ENCODE assay signal across 18 cellular contexts in the genomic region with DNA sequence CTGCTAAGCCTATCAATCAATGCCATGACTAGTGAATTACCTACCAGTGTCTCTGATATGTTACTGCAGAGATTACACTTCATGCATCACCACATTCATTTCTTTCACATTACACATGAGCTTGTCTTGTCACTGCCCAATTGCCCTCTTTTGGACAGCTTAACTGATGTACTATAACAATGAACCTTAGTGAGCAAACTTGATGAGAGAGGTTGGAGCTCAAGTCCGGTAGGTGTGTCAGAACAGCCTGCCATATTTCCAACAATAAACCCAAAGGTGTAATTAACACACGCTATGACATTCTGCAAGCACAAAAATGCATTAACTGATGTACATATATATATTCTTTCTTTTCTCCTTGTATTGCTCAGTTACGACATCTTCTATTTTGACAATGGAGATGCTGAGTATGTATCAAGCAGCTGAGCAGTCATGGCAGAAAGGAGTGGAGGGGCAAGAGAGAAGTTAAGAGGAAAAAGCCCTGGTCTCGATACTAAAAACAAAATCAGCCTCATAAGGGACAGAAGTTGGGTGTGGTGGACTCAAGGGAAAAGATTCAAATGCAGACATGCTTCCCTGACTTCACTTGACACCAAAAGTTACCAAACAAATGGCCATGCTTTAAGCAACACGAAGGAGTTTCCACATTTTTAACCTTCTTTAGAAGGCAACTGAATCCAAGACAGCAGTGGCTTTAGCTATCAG.
DNase-seq lines count a peak whose midpoint lies in the region; FAIRE-seq and TF ChIP-seq lines count a peak whose summit lies in the region.
"Had no signal": no experiment of that assay in that cellular context is flagged by ENCODE, and none has a peak within 500 bp of the region (broad histone marks: within the 10 kb centered on the region; RNA-seq: fewer than 3 reads in every experiment).

No MANE protein-coding gene starts in this region.

- FAIRE-seq in bronchial epithelial cell (lab: Jason Lieb, UNC), result peak; percentile 28
- FAIRE-seq: A204.1 had no signal

- H3K4me3 Mint-ChIP-seq in activated CD4-positive, alpha-beta T cell treated with anti-CD3 and anti-CD28 coated beads, Interleukin-2, amount 10 ng/mL, durations not matched to agents 24 days and 14 days, result peak overlapping the region; percentile 49
- peak overlapping the region; percentile 22 to 92 (median 65) for H3K4me3 Mint-ChIP-seq in IgD-negative memory B cell
- H3K4me3 Mint-ChIP-seq: central memory CD8-positive, alpha-beta T cell; neural crest cell had no signal

- TF ChIP-seq CTCF in bronchial epithelial cell (IDR thresholded peaks at IDR 0.05; ENCODE audit: insufficient read depth, low read length, severe bottlenecking), result no peak
- no peak for TF ChIP-seq CTCF in neutrophil (IDR thresholded peaks at IDR 0.05)

- DNase-seq in activated CD4-positive, alpha-beta T cell treated with anti-CD3 and anti-CD28 coated beads, Interleukin-2, amount 10 ng/mL, durations not matched to agents 24 days and 14 days, result no peak
- no peak for DNase-seq in activated CD4-positive, alpha-beta T cell treated with anti-CD3 and anti-CD28 coated beads for 1 hour
- DNase-seq in bronchial epithelial cell (ENCODE audit: low read depth) (no peak), iPS-NIHi7 (ENCODE audit: extremely low spot score) (no peak), amygdala (lab: John Stamatoyannopoulos, UW) (no peak), NCI-H2196 treated with DMSO at 0.1 percent for 48 hours (lab: John Stamatoyannopoulos, UW; ENCODE audit: unreplicated experiment) (no peak)
- DNase-seq: foreskin melanocyte, lower lobe of right lung, NCI-H1436, NCI-H524, OCI-M1 had no signal

- peaks cover 5% of the 10 kb centered on the region for H3K9me3 Mint-ChIP-seq in activated CD4-positive, alpha-beta T cell treated with anti-CD3 and anti-CD28 coated beads, Interleukin-2, amount 10 ng/mL, durations not matched to agents 24 days and 14 days
- H3K9me3 Mint-ChIP-seq in IgD-negative memory B cell, result no peaks in the 10 kb centered on the region
- H3K9me3 Mint-ChIP-seq: central memory CD8-positive, alpha-beta T cell; neural crest cell had no signal

- peaks cover 11 to 24% of the 10 kb centered on the region in 2 experiments for H3K4me1 ChIP-seq in neutrophil (ENCODE audit: control insufficient read depth in 1 of 2, insufficient read depth in 1 of 2, low read depth in 1 of 2, low read length in 1 of 2)

- H3K4me1 Mint-ChIP-seq in activated CD4-positive, alpha-beta T cell treated with anti-CD3 and anti-CD28 coated beads, Interleukin-2, amount 10 ng/mL, durations not matched to agents 24 days and 14 days, result peaks cover 54% of the 10 kb centered on the region
- H3K4me1 Mint-ChIP-seq in IgD-negative memory B cell, result peaks cover 50 to 71% (median 57%) of the 10 kb centered on the region in 3 donors

- H3K36me3 ChIP-seq in bronchial epithelial cell (ENCODE audit: control insufficient read depth, insufficient read depth, low read length), result peaks cover 13% of the 10 kb centered on the region
- peaks cover 42% of the 10 kb centered on the region for H3K36me3 ChIP-seq in neutrophil

- intact Hi-C loops in activated CD4-positive, alpha-beta T cell treated with anti-CD3 and anti-CD28 coated beads, Interleukin-2, amount 10 ng/mL, durations not matched to agents 24 days and 14 days (cut with micrococcal nuclease), result no loop called here

- no peaks in the 10 kb centered on the region for H3K27me3 Mint-ChIP-seq in activated CD4-positive, alpha-beta T cell treated with anti-CD3 and anti-CD28 coated beads, Interleukin-2, amount 10 ng/mL, durations not matched to agents 24 days and 14 days
- H3K27me3 Mint-ChIP-seq in IgD-negative memory B cell, result no peaks in the 10 kb centered on the region
- H3K27me3 Mint-ChIP-seq: central memory CD8-positive, alpha-beta T cell had no signal

- no peaks in the 10 kb centered on the region for H3K27me3 ChIP-seq in bronchial epithelial cell (ENCODE audit: control insufficient read depth, insufficient read depth, low read length)
- no peaks in the 10 kb centered on the region for H3K27me3 ChIP-seq in neutrophil
- H3K27me3 ChIP-seq: SJSA1, tibial nerve had no signal

- H3K4me3 ChIP-seq in bronchial epithelial cell (ENCODE audit: low read depth, low read length) (no peak overlapping the region), neutrophil (ENCODE audit: low read depth in 1 of 2, low read length in 1 of 2) (no peak overlapping the region)
- H3K4me3 ChIP-seq: lower lobe of right lung, SJSA1, tibial nerve had no signal

- no peaks in the 10 kb centered on the region for H3K9me3 ChIP-seq in neutrophil
- H3K9me3 ChIP-seq: lower lobe of right lung, SJSA1, tibial nerve had no signal

- H3K27ac ChIP-seq in neutrophil, result peak overlapping the region; percentile 70
- H3K27ac ChIP-seq: lower lobe of right lung, SJSA1, tibial nerve had no signal

- H3K36me3 Mint-ChIP-seq in activated CD4-positive, alpha-beta T cell treated with anti-CD3 and anti-CD28 coated beads, Interleukin-2, amount 10 ng/mL, durations not matched to agents 24 days and 14 days (ENCODE audit: low read depth), result peaks cover 86% of the 10 kb centered on the region
- peaks cover 25% of the 10 kb centered on the region for H3K36me3 Mint-ChIP-seq in IgD-negative memory B cell

- H3K27ac Mint-ChIP-seq in activated CD4-positive, alpha-beta T cell treated with anti-CD3 and anti-CD28 coated beads, Interleukin-2, amount 10 ng/mL, durations not matched to agents 24 days and 14 days, result peak overlapping the region; percentile 82
- H3K27ac Mint-ChIP-seq in IgD-negative memory B cell, result peak overlapping the region; percentile 86 to 88 (median 86)
